In genomic region chr15:26773917-26774316, GRCh38 we compare ENCODE assay signal across 13 cellular contexts. TPM values are rescaled to one million over a fixed set of nuclear protein-coding genes. Genes with fewer than 3 reads are reported as not detected.
A peak's percentile ranks its signal among the peaks of the same experiment; 100 is the strongest.
DNase-seq lines count a peak whose midpoint lies in the region; ATAC-seq and TF ChIP-seq lines count a peak whose summit lies in the region.
"Had no signal": no experiment of that assay in that cellular context is flagged by ENCODE, and none has a peak within 500 bp of the region (broad histone marks: within the 10 kb centered on the region; RNA-seq: fewer than 3 reads in every experiment).

No MANE protein-coding gene starts in this region.

- WGBS in thyroid gland, 2 donors, result 12 to 13% methylated on average over 7 to 8 of the region's 8 CpGs

- H3K4me1 ChIP-seq in cardiac muscle cell (ENCODE audit: low read depth) (no peaks in the 10 kb centered on the region), thyroid gland (peaks cover 0 to 9% of the 10 kb centered on the region in 2 donors)

- in situ Hi-C loops in KBM-7 (cut with MboI; ENCODE audit: low pct_unique_long_range_greater_than_20kb, low sequenced_read_pairs), result no loop called here

- H3K9me3 ChIP-seq in cardiac muscle cell (ENCODE audit: low read depth) (no peaks in the 10 kb centered on the region), thyroid gland (no peaks in the 10 kb centered on the region)

- DNase-seq in cardiac muscle cell (ENCODE audit: low read depth in 1 of 2, low spot score in 1 of 2) (peak in 1 of 2 donors; percentile 55), Right ventricle myocardium superior (no peak), SK-N-DZ (ENCODE audit: low spot score) (peak; percentile 22), iPS-NIHi7 (ENCODE audit: extremely low spot score) (peak; percentile 75), thyroid gland (peak; percentile 28 to 32), KBM-7 (no peak), erythroblast (lab: John Stamatoyannopoulos, UW) (no peak)
- DNase-seq: activated CD8-positive, alpha-beta memory T cell treated with anti-CD3 and anti-CD28 coated beads, Interleukin-2, amount 50 U/mL, for 48 hours; GDM1; NCI-H2227 treated with DMSO at 0.1 percent for 48 hours; spleen had no signal

- H3K4me3 ChIP-seq in cardiac muscle cell (peak overlapping the region; percentile 40), thyroid gland (replicated peaks in 1 of 3) (peak overlapping the region in 1 of 3 donors; percentile 49)

- H3K27me3 ChIP-seq in cardiac muscle cell (peaks cover 53% of the 10 kb centered on the region), thyroid gland (no peaks in the 10 kb centered on the region)

- no peaks in the 10 kb centered on the region for H3K36me3 ChIP-seq in cardiac muscle cell
- H3K36me3 ChIP-seq in thyroid gland, result no peaks in the 10 kb centered on the region
- H3K36me3 ChIP-seq: spleen had no signal

- H3K27ac ChIP-seq in cardiac muscle cell (no peak overlapping the region), thyroid gland (no peak overlapping the region)
- H3K27ac ChIP-seq: spleen had no signal

- no peak for TF ChIP-seq POLR2A in thyroid gland (IDR thresholded peaks at IDR 0.05)
- no peak for TF ChIP-seq POLR2A in erythroblast (IDR thresholded peaks at IDR 0.05; ENCODE audit: low read length)

- intact Hi-C loops in Right ventricle myocardium superior (cut with DNase I), result no loop called here
- intact Hi-C loops in thyroid gland (cut with DNase I), result no loop called here

- TF ChIP-seq CTCF in cardiac muscle cell (IDR thresholded peaks at IDR 0.05; ENCODE audit: low read depth, low read length) (no peak), thyroid gland (IDR thresholded peaks at IDR 0.05) (no peak)

- ATAC-seq in Right ventricle myocardium superior (ENCODE audit: poor library complexity) (no peak), HG03571 (IDR thresholded peaks at IDR 0.05; ENCODE audit: unreplicated experiment) (no peak)

RNA-seq across cellular contexts. Expression of gene GABRB3, which starts 1.1 kb away (rescaled TPM):
- total RNA-seq in cardiac muscle cell, result 1.5 and 3.0 TPM in 2 replicates
- 1.2 and 3.1 TPM in 2 replicates for polyA plus RNA-seq in cardiac muscle cell
- total RNA-seq in Right ventricle myocardium superior, result 1.6 TPM
- 33.1 and 34.7 TPM in 2 replicates for polyA plus RNA-seq in SK-N-DZ (2014; cell fraction: cytosol; rRNA removed)
- 17.5 and 19.3 TPM in 2 replicates for polyA plus RNA-seq in SK-N-DZ (2014; cell fraction: nucleus; rRNA removed)
- 10 to 100 TPM; 15.0 to 46.7 (median 20.6) TPM for total RNA-seq in thyroid gland
- total RNA-seq: B cell had no signal

Comparison
In these comparisons a context has a peak if more than half of its experiments do, and no peak if none do; other contexts are left out.
1. DNase-seq: peak in SK-N-DZ (single experiment), iPS-NIHi7 (single experiment) and thyroid gland (2 of 2); none in Right ventricle myocardium superior (single experiment), KBM-7 (single experiment) and erythroblast (0 of 2).